In genomic region chr22:50249382-50250248, GRCh38 we compare ENCODE assay signal across 1 cellular context.
TF ChIP-seq lines count a peak whose summit lies in the region.

No MANE protein-coding gene starts in this region.

TF ChIP-seq in K562, 482 proteins besides CTCF, POLR2A, EP300 and RAD21:
- TF ChIP-seq NBN (IDR thresholded peaks at IDR 0.05; ENCODE audit: low read depth) (no peak), CREB3L1 (IDR thresholded peaks at IDR 0.05; ENCODE audit: borderline replicate concordance, low read depth) (no peak), FIP1L1 (IDR thresholded peaks at IDR 0.05; ENCODE audit: low read depth, low read length, poor library complexity, severe bottlenecking) (peak; percentile 41), SMAD1 (IDR thresholded peaks at IDR 0.05; ENCODE audit: low read depth, low read length, partially characterized antibody) (no peak), NR2C1 (IDR thresholded peaks at IDR 0.05) (peak; percentile 65; the same call in 1 of the 2 replicates), NR2C1 (tag; IDR thresholded peaks at IDR 0.05) (peak; percentile 57; the same call in 1 of the 2 replicates), NR2C2 (CRISPR knock-in tag; IDR thresholded peaks at IDR 0.05) (no peak; the same call in 1 of the 2 replicates), NR2C2 (tag; IDR thresholded peaks at IDR 0.05) (peak; percentile 30; the same call in 1 of the 2 replicates), TAF15 (IDR thresholded peaks at IDR 0.05; ENCODE audit: low read depth, low read length) (0 out of 2 replicates have a peak, but pooled peaks have one; percentile 35), RBM22 (IDR thresholded peaks at IDR 0.05; ENCODE audit: low read depth, low read length, poor library complexity, severe bottlenecking) (peak; percentile 46)
